Comparison of ENCODE assay signal across 21 cellular contexts in the genomic region with DNA sequence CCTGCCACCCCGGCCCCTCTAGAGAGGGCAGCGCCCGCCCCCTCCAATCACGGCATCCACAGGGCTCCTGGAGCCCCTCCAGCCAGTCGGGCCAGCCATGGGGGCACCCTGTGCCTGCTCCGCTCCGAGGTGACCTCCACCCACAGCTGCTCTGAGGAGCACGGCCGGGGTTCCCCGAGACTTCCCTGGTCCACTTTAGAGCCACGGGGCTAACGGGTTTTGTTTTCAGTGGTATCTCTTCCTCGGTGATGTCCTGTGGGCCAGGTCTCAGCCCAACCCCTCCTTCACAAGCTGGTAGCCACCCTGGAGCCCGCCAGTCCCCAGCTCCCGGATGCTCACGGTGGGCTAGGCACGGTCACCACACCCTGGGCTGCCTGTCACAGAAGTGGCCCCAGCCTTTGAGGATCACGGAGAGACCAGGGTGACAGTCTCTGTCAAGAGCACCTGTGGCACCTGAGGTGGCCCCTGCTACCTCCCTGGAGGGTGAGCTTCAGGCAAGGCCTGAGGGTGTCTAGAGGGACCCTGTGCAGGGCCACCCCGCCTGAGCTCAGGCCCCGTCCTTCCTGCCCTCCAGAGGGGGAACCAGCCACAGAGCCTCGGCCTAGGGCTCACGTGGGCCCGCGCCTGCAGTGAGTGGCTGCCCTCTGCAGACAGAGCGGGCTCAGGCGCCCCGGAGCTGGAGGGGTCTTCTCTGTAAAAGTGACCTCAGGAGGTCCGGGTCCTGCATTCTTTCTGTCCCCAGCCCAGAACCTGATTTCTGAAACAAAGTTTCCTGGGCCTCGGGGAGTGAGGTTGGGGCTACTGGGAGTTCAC.
A peak's percentile ranks its signal among the peaks of the same experiment; 100 is the strongest.
DNase-seq lines count a peak whose midpoint lies in the region; ATAC-seq and TF ChIP-seq lines count a peak whose summit lies in the region.
"Had no signal": no experiment of that assay in that cellular context is flagged by ENCODE, and none has a peak within 500 bp of the region (broad histone marks: within the 10 kb centered on the region; RNA-seq: fewer than 3 reads in every experiment).

No MANE protein-coding gene starts in this region.

- no peaks in the 10 kb centered on the region for H3K9me3 Mint-ChIP-seq in activated T-cell treated with anti-CD3 and anti-CD28 coated beads, Interleukin-2, amount 50 U/mL, for 24 hours
- H3K9me3 Mint-ChIP-seq in activated T-cell treated with anti-CD3 and anti-CD28 coated beads, Interleukin-2, amount 50 U/mL, for 4 hours = no peaks in the 10 kb centered on the region
- no peaks in the 10 kb centered on the region; the same call in 2 of the 3 replicates for H3K9me3 Mint-ChIP-seq in GM23338
- H3K9me3 Mint-ChIP-seq in stimulated activated memory B cell treated with anti-CD40 and anti-IgM and Interleukin-4, amounts not matched to agents 10 μg/mL and 1 μg/mL and 100 μg/mL, for 72 hours = no peaks in the 10 kb centered on the region
- H3K9me3 Mint-ChIP-seq: activated B cell treated with CpG ODN at 0.5 μM for 24 hours; activated naive CD4-positive, alpha-beta T cell treated with anti-CD3 and anti-CD28 coated beads, Interleukin-2, amount 50 U/mL, for 72 hours; immature natural killer cell; nephron progenitor cell; stimulated activated naive CD8-positive, alpha-beta T cell treated with anti-CD3 and anti-CD28 coated beads, Interleukin-15, Interleukin-2, amounts not matched to agents 100 ng/mL and 50 ng/mL, for 24 hours; T-helper 1 cell treated with Interleukin-12 subunit alpha and Interleukin-12 subunit beta and Interleukin-4 antibody, amounts not matched to agents 30 μg/mL and 1 μg/mL, for 36 hours had no signal

- peak; percentile 23 for DNase-seq in activated T-cell treated with anti-CD3 and anti-CD28 coated beads, Interleukin-2, amount 50 U/mL, for 24 hours
- DNase-seq in activated T-cell treated with anti-CD3 and anti-CD28 coated beads, Interleukin-2, amount 50 U/mL, for 4 hours = no peak
- DNase-seq in GM23338 (ENCODE audit: low spot score) (no peak), esophagus muscularis mucosa (ENCODE audit: extremely low spot score) (peak; percentile 90), GF-D8 (lab: John Stamatoyannopoulos, UW) (no peak), amniotic stem cell (lab: John Stamatoyannopoulos, UW) (no peak)
- DNase-seq: activated B cell treated with CpG ODN at 0.5 μM for 24 hours; DND-41; immature natural killer cell; mesendoderm; NCI-H446; nephron progenitor cell; SHP77; stimulated activated CD4-positive, alpha-beta T cell treated with anti-CD3 and anti-CD28 coated beads, Interleukin-15, amount 100 ng/mL, for 24 hours had no signal

- H3K9me2 ChIP-seq in GM23338 (ENCODE audit: insufficient read depth) = no peaks in the 10 kb centered on the region

- intact Hi-C loops in esophagus muscularis mucosa (cut with DNase I) = no loop called here

- ATAC-seq in activated T-cell treated with anti-CD3 and anti-CD28 coated beads, Interleukin-2, amount 50 U/mL, for 4 hours = no peak
- ATAC-seq in GM23338 (peak; percentile 13; the same call in 2 of the 3 replicates), GM21619 (IDR thresholded peaks at IDR 0.05; ENCODE audit: unreplicated experiment) (no peak)
- peak; percentile 20 for ATAC-seq in stimulated activated memory B cell treated with anti-CD40 and anti-IgM and Interleukin-4, amounts not matched to agents 10 μg/mL and 1 μg/mL and 100 μg/mL, for 72 hours
- ATAC-seq: activated naive CD4-positive, alpha-beta T cell treated with anti-CD3 and anti-CD28 coated beads, Interleukin-2, amount 50 U/mL, for 72 hours; esophagus mucosa had no signal

- no peak for TF ChIP-seq EP300 in esophagus muscularis mucosa (IDR thresholded peaks at IDR 0.05)

- H3K36me3 ChIP-seq in GM23338 (ENCODE audit: insufficient read depth) = no peaks in the 10 kb centered on the region
- no peaks in the 10 kb centered on the region for H3K36me3 ChIP-seq in esophagus muscularis mucosa
- H3K36me3 ChIP-seq: breast epithelium had no signal

- WGBS in esophagus muscularis mucosa = 90% methylated on average over 17 of the region's 29 CpGs

- no peak overlapping the region for H3K27ac ChIP-seq in GM23338 (ENCODE audit: low read depth)
- no peak overlapping the region for H3K27ac ChIP-seq in esophagus muscularis mucosa (replicated peaks in 1 of 4)
- H3K27ac ChIP-seq: breast epithelium had no signal

- TF ChIP-seq CTCF in GM23338 (conservative IDR thresholded peaks at IDR 0.05; ENCODE audit: low read depth in 2 of 2) (peak in 1 of 2 experiments; percentile 42; a peak in 2 of 4 replicates), esophagus muscularis mucosa (IDR thresholded peaks at IDR 0.05) (no peak)

- H3K4me3 Mint-ChIP-seq in activated T-cell treated with anti-CD3 and anti-CD28 coated beads, Interleukin-2, amount 50 U/mL, for 24 hours = no peak overlapping the region
- H3K4me3 Mint-ChIP-seq in activated T-cell treated with anti-CD3 and anti-CD28 coated beads, Interleukin-2, amount 50 U/mL, for 4 hours = no peak overlapping the region
- H3K4me3 Mint-ChIP-seq in GM23338 = no peak overlapping the region
- H3K4me3 Mint-ChIP-seq in stimulated activated memory B cell treated with anti-CD40 and anti-IgM and Interleukin-4, amounts not matched to agents 10 μg/mL and 1 μg/mL and 100 μg/mL, for 72 hours = no peak overlapping the region
- H3K4me3 Mint-ChIP-seq: activated B cell treated with CpG ODN at 0.5 μM for 24 hours; immature natural killer cell; nephron progenitor cell; stimulated activated naive CD8-positive, alpha-beta T cell treated with anti-CD3 and anti-CD28 coated beads, Interleukin-15, Interleukin-2, amounts not matched to agents 100 ng/mL and 50 ng/mL, for 24 hours; T-helper 1 cell treated with Interleukin-12 subunit alpha and Interleukin-12 subunit beta and Interleukin-4 antibody, amounts not matched to agents 30 μg/mL and 1 μg/mL, for 36 hours had no signal

- no peaks in the 10 kb centered on the region for H4K20me1 ChIP-seq in GM23338 (replicated peaks; ENCODE audit: insufficient read depth)

- no peaks in the 10 kb centered on the region for H3K27me3 ChIP-seq in GM23338 (ENCODE audit: insufficient read depth)
- peaks cover 0 to 25% (median 0%) of the 10 kb centered on the region in 4 donors for H3K27me3 ChIP-seq in esophagus muscularis mucosa

- H2AFZ ChIP-seq in GM23338 = no peak overlapping the region

- H3K36me3 Mint-ChIP-seq in activated T-cell treated with anti-CD3 and anti-CD28 coated beads, Interleukin-2, amount 50 U/mL, for 24 hours (ENCODE audit: low read depth) = no peaks in the 10 kb centered on the region
- no peaks in the 10 kb centered on the region for H3K36me3 Mint-ChIP-seq in activated T-cell treated with anti-CD3 and anti-CD28 coated beads, Interleukin-2, amount 50 U/mL, for 4 hours (ENCODE audit: insufficient read depth)
- H3K36me3 Mint-ChIP-seq in GM23338 (ENCODE audit: low read depth) = no peaks in the 10 kb centered on the region
- H3K36me3 Mint-ChIP-seq in stimulated activated memory B cell treated with anti-CD40 and anti-IgM and Interleukin-4, amounts not matched to agents 10 μg/mL and 1 μg/mL and 100 μg/mL, for 72 hours = no peaks in the 10 kb centered on the region
- H3K36me3 Mint-ChIP-seq: activated naive CD4-positive, alpha-beta T cell treated with anti-CD3 and anti-CD28 coated beads, Interleukin-2, amount 50 U/mL, for 72 hours; immature natural killer cell had no signal

- no peaks in the 10 kb centered on the region for H3K4me1 Mint-ChIP-seq in activated T-cell treated with anti-CD3 and anti-CD28 coated beads, Interleukin-2, amount 50 U/mL, for 24 hours (ENCODE audit: low read depth)
- no peaks in the 10 kb centered on the region for H3K4me1 Mint-ChIP-seq in activated T-cell treated with anti-CD3 and anti-CD28 coated beads, Interleukin-2, amount 50 U/mL, for 4 hours (ENCODE audit: low read depth)
- peaks cover 5% of the 10 kb centered on the region; the same call in 2 of the 3 replicates for H3K4me1 Mint-ChIP-seq in GM23338
- H3K4me1 Mint-ChIP-seq in stimulated activated memory B cell treated with anti-CD40 and anti-IgM and Interleukin-4, amounts not matched to agents 10 μg/mL and 1 μg/mL and 100 μg/mL, for 72 hours = no peaks in the 10 kb centered on the region
- H3K4me1 Mint-ChIP-seq: activated B cell treated with CpG ODN at 0.5 μM for 24 hours, immature natural killer cell had no signal

- no peaks in the 10 kb centered on the region for H3K27me3 Mint-ChIP-seq in activated T-cell treated with anti-CD3 and anti-CD28 coated beads, Interleukin-2, amount 50 U/mL, for 24 hours
- H3K27me3 Mint-ChIP-seq in activated T-cell treated with anti-CD3 and anti-CD28 coated beads, Interleukin-2, amount 50 U/mL, for 4 hours (ENCODE audit: low read depth) = no peaks in the 10 kb centered on the region
- H3K27me3 Mint-ChIP-seq in GM23338 (ENCODE audit: insufficient read depth, low read depth, poor library complexity) = peaks cover 6% of the 10 kb centered on the region
- H3K27me3 Mint-ChIP-seq in stimulated activated memory B cell treated with anti-CD40 and anti-IgM and Interleukin-4, amounts not matched to agents 10 μg/mL and 1 μg/mL and 100 μg/mL, for 72 hours = peaks cover 64% of the 10 kb centered on the region
- H3K27me3 Mint-ChIP-seq: stimulated activated naive CD8-positive, alpha-beta T cell treated with anti-CD3 and anti-CD28 coated beads, Interleukin-15, Interleukin-2, amounts not matched to agents 100 ng/mL and 50 ng/mL, for 24 hours had no signal

- no peak overlapping the region for H3K27ac Mint-ChIP-seq in activated T-cell treated with anti-CD3 and anti-CD28 coated beads, Interleukin-2, amount 50 U/mL, for 24 hours
- H3K27ac Mint-ChIP-seq in GM23338 = no peak overlapping the region
- no peak overlapping the region for H3K27ac Mint-ChIP-seq in stimulated activated memory B cell treated with anti-CD40 and anti-IgM and Interleukin-4, amounts not matched to agents 10 μg/mL and 1 μg/mL and 100 μg/mL, for 72 hours
- H3K27ac Mint-ChIP-seq: activated B cell treated with CpG ODN at 0.5 μM for 24 hours; immature natural killer cell; nephron progenitor cell; stimulated activated naive CD8-positive, alpha-beta T cell treated with anti-CD3 and anti-CD28 coated beads, Interleukin-15, Interleukin-2, amounts not matched to agents 100 ng/mL and 50 ng/mL, for 24 hours; T-helper 1 cell treated with Interleukin-12 subunit alpha and Interleukin-12 subunit beta and Interleukin-4 antibody, amounts not matched to agents 30 μg/mL and 1 μg/mL, for 36 hours had no signal

- no peaks in the 10 kb centered on the region for H3K9me3 ChIP-seq in esophagus muscularis mucosa
- H3K9me3 ChIP-seq: breast epithelium had no signal

- H3F3A ChIP-seq in GM23338 (replicated peaks; ENCODE audit: low read depth) = no peaks in the 10 kb centered on the region

- no peaks in the 10 kb centered on the region for H3K79me2 ChIP-seq in GM23338 (replicated peaks; ENCODE audit: insufficient read depth)

- TF ChIP-seq POLR2A in esophagus muscularis mucosa (IDR thresholded peaks at IDR 0.05; ENCODE audit: low read depth) = no peak

- H3K4me1 ChIP-seq in GM23338 (ENCODE audit: insufficient read depth) (no peaks in the 10 kb centered on the region), esophagus muscularis mucosa (peaks cover 13 to 19% (median 19%) of the 10 kb centered on the region in 4 donors)
- H3K4me1 ChIP-seq: breast epithelium had no signal

- H3K4me2 ChIP-seq in GM23338 = no peak overlapping the region

- H3K4me3 ChIP-seq in GM23338 (no peak overlapping the region), esophagus muscularis mucosa (no peak overlapping the region)
- H3K4me3 ChIP-seq: breast epithelium had no signal

TF ChIP-seq in GM23338, 12 proteins besides CTCF, POLR2A, EP300 and RAD21 (continues in another document):
- TF ChIP-seq NANOG (IDR thresholded peaks at IDR 0.05; ENCODE audit: borderline replicate concordance) (no peak), EZH2phosphoT487 (IDR thresholded peaks at IDR 0.05; ENCODE audit: unreplicated experiment) (no peak)

Comparison
In these comparisons a context has a peak if more than half of its experiments do, and no peak if none do; other contexts are left out.
1. DNase-seq: peak in activated T-cell treated with anti-CD3 and anti-CD28 coated beads, Interleukin-2, amount 50 U/mL, for 24 hours (single experiment) and esophagus muscularis mucosa (single experiment); none in activated T-cell treated with anti-CD3 and anti-CD28 coated beads, Interleukin-2, amount 50 U/mL, for 4 hours (single experiment), GM23338 (single experiment), GF-D8 (single experiment) and amniotic stem cell (single experiment).
2. ATAC-seq: peak in GM23338 (single experiment) and stimulated activated memory B cell treated with anti-CD40 and anti-IgM and Interleukin-4, amounts not matched to agents 10 μg/mL and 1 μg/mL and 100 μg/mL, for 72 hours (single experiment); none in activated T-cell treated with anti-CD3 and anti-CD28 coated beads, Interleukin-2, amount 50 U/mL, for 4 hours (0 of 2) and GM21619 (single experiment).